9 cellular contexts compared by ENCODE assay signal in the genomic region with DNA sequence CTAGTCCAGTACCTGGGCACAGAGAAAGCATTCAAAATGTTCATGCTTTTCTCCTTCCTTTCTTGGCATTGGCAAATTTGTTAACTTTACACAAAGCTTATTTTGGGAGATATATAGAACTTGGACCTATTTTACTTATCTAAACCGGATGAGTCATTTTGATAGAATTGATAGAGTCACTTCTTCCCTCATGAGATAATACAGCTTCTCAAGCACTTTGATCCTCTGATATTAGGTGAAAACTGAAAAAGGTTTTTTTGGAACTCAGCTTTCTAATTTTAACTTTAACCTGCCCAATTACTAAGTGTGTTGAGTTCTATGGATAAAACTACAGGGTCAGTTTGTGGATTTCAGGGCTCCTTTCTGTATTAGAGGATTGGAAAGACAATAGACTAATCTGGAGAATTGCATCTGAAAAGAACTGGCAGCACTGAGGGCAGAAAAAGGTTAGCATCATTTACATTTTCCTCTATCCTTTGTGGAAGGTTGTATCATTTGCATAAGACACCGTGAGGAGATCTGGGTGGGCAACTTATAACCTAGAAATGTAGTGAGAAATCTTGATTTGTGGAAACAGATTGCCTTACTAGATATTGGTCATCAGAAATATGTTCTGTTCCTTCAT. TPM values are rescaled to one million over a fixed set of nuclear protein-coding genes. Genes with fewer than 3 reads are reported as not detected.
DNase-seq lines count a peak whose midpoint lies in the region; ATAC-seq, FAIRE-seq and TF ChIP-seq lines count a peak whose summit lies in the region.
"Had no signal": no experiment of that assay in that cellular context is flagged by ENCODE, and none has a peak within 500 bp of the region (broad histone marks: within the 10 kb centered on the region; RNA-seq: fewer than 3 reads in every experiment).

No MANE protein-coding gene starts in this region.

- H3K9ac ChIP-seq in adipocyte (ENCODE audit: low read length), result no peak overlapping the region

- H3K4me3 ChIP-seq in A673 (ENCODE audit: low read depth, low read length, poor library complexity, severe bottlenecking), result peak overlapping the region; percentile 79
- peak overlapping the region; percentile 94 for H3K4me3 ChIP-seq in H7 (ENCODE audit: insufficient read depth, low read depth, low read length)
- peak overlapping the region; percentile 79 for H3K4me3 ChIP-seq in adipocyte (ENCODE audit: low read length)

- BruUV-seq in A673 (replicated peaks; lab: Mats Ljungman, UMichigan), result no TSS peak

- POLR2A ChIA-PET in A673 (lab: Charles Lee; ENCODE audit: low non-redundant PET), result interaction anchor here (0.6 kb wide), 1 partner anchor 208 kb away, joined by 3 read pairs; no protein-coding TSS in a partner anchor

- CTCF ChIA-PET in A673 (lab: Charles Lee), result no interaction called here

- no peaks in the 10 kb centered on the region for H3K4me1 ChIP-seq in A673 (ENCODE audit: insufficient read depth, low read length, poor library complexity, severe bottlenecking)
- peaks cover 14% of the 10 kb centered on the region for H3K4me1 ChIP-seq in adipocyte (ENCODE audit: control insufficient read depth, insufficient read depth, low read length)

- no peak overlapping the region for H3K27ac ChIP-seq in A673 (ENCODE audit: low read depth, low read length, poor library complexity, severe bottlenecking)

- intact Hi-C loops in A673 (cut with micrococcal nuclease; ENCODE audit: unreplicated experiment), result no loop called here

- DNase-seq in A673 (ENCODE audit: low spot score) (no peak), H7 (peak; percentile 50), adipocyte (ENCODE audit: low read depth) (no peak), NCI-H2029 treated with DMSO at 0.1 percent for 48 hours (lab: John Stamatoyannopoulos, UW) (no peak), DMS114 treated with DMSO at 0.1 percent for 48 hours (lab: John Stamatoyannopoulos, UW; ENCODE audit: unreplicated experiment) (no peak)
- DNase-seq: NCI-H1436 had no signal

- peak; percentile 38 for FAIRE-seq in islet of Langerhans (lab: Jason Lieb, UNC)

- no peak for ATAC-seq in HG03457 (IDR thresholded peaks at IDR 0.05; ENCODE audit: unreplicated experiment)
- ATAC-seq in GM19324 (IDR thresholded peaks at IDR 0.05; ENCODE audit: low FRiP score, unreplicated experiment), result no peak

- H3K27me3 ChIP-seq in A673 (replicated peaks; ENCODE audit: insufficient read depth, low read depth, low read length, poor library complexity) (no peaks in the 10 kb centered on the region), H7 (ENCODE audit: control insufficient read depth, insufficient read depth, low read length) (no peaks in the 10 kb centered on the region), adipocyte (replicated peaks; ENCODE audit: control insufficient read depth, insufficient read depth, low read length) (no peaks in the 10 kb centered on the region)

- no peak for TF ChIP-seq CTCF in A673 (conservative IDR thresholded peaks at IDR 0.05; ENCODE audit: low read depth, low read length)

- H3K36me3 ChIP-seq in A673 (ENCODE audit: insufficient read depth, low read length, poor library complexity, severe bottlenecking), result no peaks in the 10 kb centered on the region
- no peaks in the 10 kb centered on the region for H3K36me3 ChIP-seq in H7 (replicated peaks; ENCODE audit: control insufficient read depth, insufficient read depth, low read length)
- no peaks in the 10 kb centered on the region for H3K36me3 ChIP-seq in adipocyte (ENCODE audit: control insufficient read depth, insufficient read depth, low read length, severe bottlenecking)

- H3K9me3 ChIP-seq in A673 (ENCODE audit: low read depth, low read length, poor library complexity, severe bottlenecking) (no peaks in the 10 kb centered on the region), adipocyte (ENCODE audit: control insufficient read depth, low read length) (no peaks in the 10 kb centered on the region)

RNA-seq across cellular contexts. Expression of gene WDR44, which starts 2.4 kb away (rescaled TPM):
- total RNA-seq in A673 (2021), result 10.6 and 12.4 TPM in 2 replicates
- 38.1 and 58.1 TPM in 2 replicates for total RNA-seq in H7 (2014; rRNA removed; shearing (Covaris generic))
